13 cellular contexts compared by ENCODE assay signal in the genomic region with DNA sequence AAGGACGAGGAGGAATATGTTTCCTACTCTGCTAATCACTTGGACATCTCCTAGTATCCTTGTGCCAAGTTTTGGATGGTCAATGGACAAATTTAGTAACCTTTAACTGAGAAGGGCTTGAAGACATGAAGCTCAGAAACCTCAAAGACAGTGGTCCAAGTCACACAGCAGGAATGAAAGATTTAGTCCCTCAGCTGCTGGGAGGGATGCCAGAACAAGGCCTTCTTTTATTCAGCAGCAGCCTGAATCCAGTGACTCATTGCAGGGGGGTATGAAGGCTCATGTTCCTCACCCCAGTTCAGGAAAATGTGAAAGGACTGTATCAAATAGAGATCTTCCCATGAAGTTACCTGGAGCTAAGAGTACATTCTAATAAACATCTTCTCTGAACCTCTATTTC.
A peak's percentile ranks its signal among the peaks of the same experiment; 100 is the strongest.
DNase-seq lines count a peak whose midpoint lies in the region; ATAC-seq and TF ChIP-seq lines count a peak whose summit lies in the region.
"Had no signal": no experiment of that assay in that cellular context is flagged by ENCODE, and none has a peak within 500 bp of the region (broad histone marks: within the 10 kb centered on the region; RNA-seq: fewer than 3 reads in every experiment).

No MANE protein-coding gene starts in this region.

- no peak overlapping the region for H3K4me2 ChIP-seq in mesenchymal stem cell (ENCODE audit: low read length, poor library complexity, severe bottlenecking)

- 90% methylated on average over 1 of the region's 1 CpG for WGBS in mesenchymal stem cell
- whole genome bisulfite sequencing in prostate gland = 71% methylated on average over 1 of the region's 1 CpG

- H3K79me1 ChIP-seq in mesenchymal stem cell (replicated peaks; ENCODE audit: low read length, poor library complexity, severe bottlenecking) = no peaks in the 10 kb centered on the region

- no peaks in the 10 kb centered on the region for H3K9me3 ChIP-seq in mesenchymal stem cell (ENCODE audit: control insufficient read depth, low read length)
- no peaks in the 10 kb centered on the region for H3K9me3 ChIP-seq in prostate gland
- H3K9me3 ChIP-seq: lower lobe of right lung, transverse colon had no signal

- no peak overlapping the region for H2BK15ac ChIP-seq in mesenchymal stem cell (ENCODE audit: low read depth, poor library complexity, severe bottlenecking)

- H3K4me1 ChIP-seq in mesenchymal stem cell (ENCODE audit: control insufficient read depth, insufficient read depth, low read depth, low read length) (peaks cover 2% of the 10 kb centered on the region), prostate gland (replicated peaks) (no peaks in the 10 kb centered on the region)
- H3K4me1 ChIP-seq: lower lobe of right lung, transverse colon had no signal

- ATAC-seq in HG03139 (IDR thresholded peaks at IDR 0.05; ENCODE audit: unreplicated experiment) = no peak
- ATAC-seq: lower lobe of right lung had no signal

- no peak overlapping the region for H2BK120ac ChIP-seq in mesenchymal stem cell (ENCODE audit: low read depth, low read length)

- H2AK5ac ChIP-seq in mesenchymal stem cell (ENCODE audit: low read length, severe bottlenecking) = no peak overlapping the region

- TF ChIP-seq CTCF in choroid plexus epithelial cell (conservative IDR thresholded peaks at IDR 0.05; ENCODE audit: low read depth, low read length) (no peak), prostate gland (IDR thresholded peaks at IDR 0.05) (no peak)

- H3K36me3 ChIP-seq in mesenchymal stem cell (ENCODE audit: control insufficient read depth in 1 of 2, insufficient read depth in 2 of 2, low read depth in 1 of 2, low read length in 2 of 2) (no peaks in the 10 kb centered on the region), prostate gland (no peaks in the 10 kb centered on the region)
- H3K36me3 ChIP-seq: lower lobe of right lung, transverse colon had no signal

- H3K18ac ChIP-seq in mesenchymal stem cell (ENCODE audit: low read depth in 1 of 2, low read length in 2 of 2) = no peak overlapping the region

- H3K4ac ChIP-seq in mesenchymal stem cell (ENCODE audit: low read depth in 1 of 2, low read length in 2 of 2) = no peak overlapping the region

- TF ChIP-seq POLR2A in prostate gland (IDR thresholded peaks at IDR 0.05) = no peak

- H3K4me3 ChIP-seq in choroid plexus epithelial cell (ENCODE audit: low read depth, low read length) (no peak overlapping the region), mesenchymal stem cell (ENCODE audit: insufficient read depth in 1 of 2, low read depth in 1 of 2, low read length in 2 of 2) (no peak overlapping the region), prostate gland (no peak overlapping the region)
- H3K4me3 ChIP-seq: lower lobe of right lung, transverse colon had no signal

- DNase-seq in AG20443 (ENCODE audit: low spot score) = peak; percentile 73
- DNase-seq in M059J (ENCODE audit: low read depth) = peak; percentile 88
- peak; percentile 85 for DNase-seq in choroid plexus epithelial cell (ENCODE audit: low read depth)
- DNase-seq in mesenchymal stem cell = peak; percentile 55
- DNase-seq in activated CD4-positive, alpha-beta T cell treated with anti-CD3 and anti-CD28 coated beads, Interleukin-2, amount 50 U/mL, for 1 hour = no peak
- no peak for DNase-seq in prostate gland (ENCODE audit: low spot score)
- no peak for DNase-seq in activated gamma-delta T cell treated with Interleukin-2 at 50 U/mL for 16 hours
- DNase-seq: activated CD4-positive, CD25-positive, alpha-beta regulatory T cell treated with anti-CD3 and anti-CD28 coated beads, Interleukin-2, amount 50 U/mL, for 72 hours; cerebellar nuclear complex; lower lobe of right lung; NCI-H510A; transverse colon had no signal

- no peak overlapping the region for H4K91ac ChIP-seq in mesenchymal stem cell (ENCODE audit: low read length)

- no peak overlapping the region for H3K23ac ChIP-seq in mesenchymal stem cell (ENCODE audit: low read length in 2 of 2)

- peaks cover 0 to 7% of the 10 kb centered on the region in 2 experiments for H3K27me3 ChIP-seq in mesenchymal stem cell (ENCODE audit: control insufficient read depth in 1 of 2, insufficient read depth in 1 of 2, low read length in 2 of 2)
- no peaks in the 10 kb centered on the region for H3K27me3 ChIP-seq in prostate gland (replicated peaks; ENCODE audit: insufficient read depth)
- H3K27me3 ChIP-seq: transverse colon had no signal

- intact Hi-C loops in prostate gland (cut with DNase I) = loop anchor here (5.0 kb wide), 1 partner anchor 601 kb away; no protein-coding TSS in a partner anchor

- H2BK5ac ChIP-seq in mesenchymal stem cell (ENCODE audit: low read depth, low read length, poor library complexity, severe bottlenecking) = no peak overlapping the region

- no peak overlapping the region for H4K8ac ChIP-seq in mesenchymal stem cell (ENCODE audit: low read length)

- H3K27ac ChIP-seq in mesenchymal stem cell (ENCODE audit: low read length, poor library complexity, severe bottlenecking) (peak overlapping the region; percentile 22), prostate gland (no peak overlapping the region)
- H3K27ac ChIP-seq: lower lobe of right lung, transverse colon had no signal

- no peak overlapping the region for H2AFZ ChIP-seq in mesenchymal stem cell (ENCODE audit: low read depth, low read length)

- H3K9ac ChIP-seq in mesenchymal stem cell (ENCODE audit: low read length) = peak overlapping the region; percentile 46

- H3K14ac ChIP-seq in mesenchymal stem cell (ENCODE audit: low read length in 2 of 2) = no peak overlapping the region

- no peak overlapping the region for H2BK12ac ChIP-seq in mesenchymal stem cell (ENCODE audit: low read length in 2 of 2)

Comparison
In these comparisons a context has a peak if more than half of its experiments do, and no peak if none do; other contexts are left out.
1. DNase-seq: peak in AG20443 (single experiment), M059J (single experiment), choroid plexus epithelial cell (single experiment) and mesenchymal stem cell (single experiment); none in activated CD4-positive, alpha-beta T cell treated with anti-CD3 and anti-CD28 coated beads, Interleukin-2, amount 50 U/mL, for 1 hour (single experiment), prostate gland (single experiment) and activated gamma-delta T cell treated with Interleukin-2 at 50 U/mL for 16 hours (single experiment).